Comparison of ENCODE assay signal across 27 cellular contexts in the genomic region with DNA sequence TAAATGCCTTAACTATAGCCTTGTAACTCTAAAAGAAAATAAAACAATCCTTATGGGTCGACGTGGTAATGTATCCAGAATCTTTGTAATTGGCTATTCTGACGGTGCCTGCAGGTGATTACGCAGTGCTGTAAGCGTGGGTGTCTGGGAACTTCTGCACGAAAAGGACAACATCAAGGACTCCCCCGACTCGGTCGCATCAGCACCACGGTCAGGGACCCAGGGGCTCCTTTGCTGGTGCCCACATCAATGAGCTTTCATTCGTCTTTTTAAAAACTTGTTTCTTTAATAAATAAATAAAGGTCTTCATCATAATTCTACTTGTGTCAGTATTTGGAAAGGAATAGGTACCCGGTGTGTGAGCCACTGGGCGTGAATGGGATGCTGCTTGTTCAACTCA.
"Had no signal": no experiment of that assay in that cellular context is flagged by ENCODE, and none has a peak within 500 bp of the region (broad histone marks: within the 10 kb centered on the region; RNA-seq: fewer than 3 reads in every experiment).

No MANE protein-coding gene starts in this region.

- DNase-seq: activated CD4-positive, alpha-beta memory T cell treated with anti-CD3 and anti-CD28 coated beads, Interleukin-2, amount 10 ng/mL, durations not matched to agents 7 days and 5 days; activated CD4-positive, alpha-beta T cell treated with anti-CD3 and anti-CD28 coated beads for 36 hours; activated CD8-positive, alpha-beta memory T cell treated with anti-CD3 and anti-CD28 coated beads for 24 hours; activated CD8-positive, alpha-beta memory T cell treated with anti-CD3 and anti-CD28 coated beads, Interleukin-2, amount 10 ng/mL, durations not matched to agents 7 days and 5 days; activated gamma-delta T cell; activated naive CD4-positive, alpha-beta T cell treated with Interleukin-2 at 50 U/mL for 16 hours; activated naive CD8-positive, alpha-beta T cell treated with anti-CD3 and anti-CD28 coated beads, Interleukin-2, amount 10 ng/mL, durations not matched to agents 7 days and 5 days; activated T-cell treated with anti-CD3 and anti-CD28 coated beads, Interleukin-2, amount 50 U/mL, for 24 hours; caudate nucleus; cerebellar nuclear complex; cortex of kidney; NCI-H1105; NCI-H1417 treated with DMSO at 0.1 percent for 48 hours; NCI-H1694; NCI-H1930; NCI-H345; NCI-H524 treated with DMSO at 0.1 percent for 48 hours; PC-3; SIG-M5; T1000 had no signal

- H3K27ac ChIP-seq: RWPE1 had no signal

- FAIRE-seq: astrocyte, bronchial epithelial cell, RCC 7860 had no signal

- ATAC-seq: activated CD4-positive, alpha-beta T cell treated with anti-CD3 and anti-CD28 coated beads for 36 hours; activated CD4-positive, CD25-positive, alpha-beta regulatory T cell treated with anti-CD3 and anti-CD28 coated beads, Interleukin-2, amount 50 U/mL, for 24 hours; activated CD8-positive, alpha-beta memory T cell treated with anti-CD3 and anti-CD28 coated beads, Interleukin-2, amount 10 ng/mL, durations not matched to agents 7 days and 5 days; PC-3; Right ventricle myocardium inferior; WTC11 had no signal
